In genomic region chr6:42260972-42261371, GRCh38 we compare ENCODE assay signal across 8 cellular contexts. TPM values are rescaled to one million over a fixed set of nuclear protein-coding genes. Genes with fewer than 3 reads are reported as not detected.
A peak's percentile ranks its signal among the peaks of the same experiment; 100 is the strongest.
DNase-seq lines count a peak whose midpoint lies in the region; ATAC-seq and TF ChIP-seq lines count a peak whose summit lies in the region.

No MANE protein-coding gene starts in this region.

- no TSS peak for BruUV-seq in OCI-LY7 (replicated peaks; lab: Mats Ljungman, UMichigan)

- no peaks in the 10 kb centered on the region for H3K9me2 ChIP-seq in OCI-LY7 (ENCODE audit: insufficient read depth, low read length)

- H3K4me1 Mint-ChIP-seq in stimulated activated naive B cell treated with anti-CD40 and anti-IgM and Interleukin-4, amounts not matched to agents 10 μg/mL and 1 μg/mL and 100 μg/mL, for 72 hours: no peaks in the 10 kb centered on the region

- DNase-seq in GM06990 (ENCODE audit: extremely low read depth, insufficient read length): no peak
- peak; percentile 58 for DNase-seq in OCI-LY7 (ENCODE audit: low spot score)
- DNase-seq in adrenal gland: no peak
- DNase-seq in kidney epithelial cell (ENCODE audit: low read depth): no peak
- peak; percentile 9 for DNase-seq in stimulated activated naive B cell treated with anti-CD40 and anti-IgM and Interleukin-4, amounts not matched to agents 10 μg/mL and 1 μg/mL and 100 μg/mL, for 72 hours
- no peak for DNase-seq in NCI-H2227 (lab: John Stamatoyannopoulos, UW; ENCODE audit: unreplicated experiment)

- no peaks in the 10 kb centered on the region for H4K20me1 ChIP-seq in OCI-LY7 (ENCODE audit: insufficient read depth, low read length)

- intact Hi-C loops in OCI-LY7 (cut with micrococcal nuclease; ENCODE audit: unreplicated experiment): loop anchor here (2.0 to 5.0 kb wide), 2 partner anchors 271 to 286 kb away; no protein-coding TSS in a partner anchor
- intact Hi-C loops in adrenal gland (cut with DNase I): no loop called here

- H3K4me3 Mint-ChIP-seq in stimulated activated naive B cell treated with anti-CD40 and anti-IgM and Interleukin-4, amounts not matched to agents 10 μg/mL and 1 μg/mL and 100 μg/mL, for 72 hours: no peak overlapping the region

- CTCF ChIA-PET in OCI-LY7 (lab: Charles Lee; ENCODE audit: unreplicated experiment): interaction anchor here (1.0 kb wide), 1 partner anchor 287 kb away, joined by 5 read pairs; no protein-coding TSS in a partner anchor

- H3K27me3 Mint-ChIP-seq in stimulated activated naive B cell treated with anti-CD40 and anti-IgM and Interleukin-4, amounts not matched to agents 10 μg/mL and 1 μg/mL and 100 μg/mL, for 72 hours: peaks cover 0 to 8% of the 10 kb centered on the region in 2 donors

- H3K9me3 Mint-ChIP-seq in stimulated activated naive B cell treated with anti-CD40 and anti-IgM and Interleukin-4, amounts not matched to agents 10 μg/mL and 1 μg/mL and 100 μg/mL, for 72 hours: no peaks in the 10 kb centered on the region

- ATAC-seq in stimulated activated naive B cell treated with anti-CD40 and anti-IgM and Interleukin-4, amounts not matched to agents 10 μg/mL and 1 μg/mL and 100 μg/mL, for 72 hours (replicated peaks): peak; percentile 64 to 68
- ATAC-seq in GM21529 (IDR thresholded peaks at IDR 0.05; ENCODE audit: unreplicated experiment) (no peak), GM21367 (IDR thresholded peaks at IDR 0.05; ENCODE audit: unreplicated experiment) (no peak)

- peak overlapping the region; percentile 48; the same call in 1 of the 2 replicates for H3K4me2 ChIP-seq in OCI-LY7 (ENCODE audit: low read length)

- H3K79me2 ChIP-seq in OCI-LY7 (ENCODE audit: insufficient read depth, low read depth, low read length): no peaks in the 10 kb centered on the region

- POLR2A ChIA-PET in OCI-LY7 (lab: Charles Lee): no interaction called here

- H3K27ac Mint-ChIP-seq in stimulated activated naive B cell treated with anti-CD40 and anti-IgM and Interleukin-4, amounts not matched to agents 10 μg/mL and 1 μg/mL and 100 μg/mL, for 72 hours: no peak overlapping the region

- no peaks in the 10 kb centered on the region for H3K27me3 ChIP-seq in GM06990 (replicated peaks; ENCODE audit: control insufficient read depth, insufficient read depth, low read length)
- H3K27me3 ChIP-seq in adrenal gland: no peaks in the 10 kb centered on the region
- H3K27me3 ChIP-seq in kidney epithelial cell (ENCODE audit: control insufficient read depth, insufficient read depth, low read length): no peaks in the 10 kb centered on the region

- no peak overlapping the region for H3K27ac ChIP-seq in OCI-LY7 (ENCODE audit: low read depth, low read length, poor library complexity, severe bottlenecking)
- peak overlapping the region in 2 of 5 donors; percentile 47 to 73 for H3K27ac ChIP-seq in adrenal gland

- WGBS in adrenal gland, 4 donors: 66 to 83% (median 77%) methylated on average over 6 to 11 of the region's 11 CpGs

- TF ChIP-seq CTCF in GM06990 (IDR thresholded peaks at IDR 0.05; ENCODE audit: insufficient read depth, low read length, poor library complexity, severe bottlenecking): peak; percentile 68
- TF ChIP-seq CTCF in OCI-LY7 (conservative IDR thresholded peaks at IDR 0.05; ENCODE audit: low read length): peak; percentile 77
- peak in 5 of 6 experiments; percentile 30 to 47 (median 42) for TF ChIP-seq CTCF in adrenal gland (IDR thresholded peaks at IDR 0.05)
- peak; percentile 62 for TF ChIP-seq CTCF in kidney epithelial cell (IDR thresholded peaks at IDR 0.05; ENCODE audit: insufficient read depth, low read length, poor library complexity, severe bottlenecking)

- H2AFZ ChIP-seq in OCI-LY7 (ENCODE audit: low read length): no peak overlapping the region

- peaks cover 2% of the 10 kb centered on the region; the same call in 1 of the 2 replicates for H3K36me3 ChIP-seq in GM06990 (ENCODE audit: control insufficient read depth, insufficient read depth, low read length)
- H3K36me3 ChIP-seq in OCI-LY7 (ENCODE audit: insufficient read depth, low read length): 0 out of 2 replicates have a peak, but pooled peaks cover 3% of the 10 kb centered on the region
- H3K36me3 ChIP-seq in adrenal gland (replicated peaks in 1 of 2): no peaks in the 10 kb centered on the region
- H3K36me3 ChIP-seq in kidney epithelial cell (ENCODE audit: control insufficient read depth, insufficient read depth, low read length): no peaks in the 10 kb centered on the region

- H3K4me3 ChIP-seq in GM06990 (replicated peaks; ENCODE audit: low read depth, low read length) (no peak overlapping the region), OCI-LY7 (ENCODE audit: low read depth, low read length, poor library complexity, severe bottlenecking) (peak overlapping the region; percentile 42), adrenal gland (no peak overlapping the region), kidney epithelial cell (ENCODE audit: low read depth, low read length) (no peak overlapping the region)

- no peaks in the 10 kb centered on the region for H3K36me3 Mint-ChIP-seq in stimulated activated naive B cell treated with anti-CD40 and anti-IgM and Interleukin-4, amounts not matched to agents 10 μg/mL and 1 μg/mL and 100 μg/mL, for 72 hours

- H3K9me3 ChIP-seq in OCI-LY7 (ENCODE audit: low read length): no peaks in the 10 kb centered on the region
- H3K9me3 ChIP-seq in adrenal gland (replicated peaks in 1 of 3): no peaks in the 10 kb centered on the region

- TF ChIP-seq POLR2A in adrenal gland (IDR thresholded peaks at IDR 0.05): no peak

- peaks cover 8% of the 10 kb centered on the region for H3K4me1 ChIP-seq in OCI-LY7 (ENCODE audit: insufficient read depth, low read length, poor library complexity, severe bottlenecking)
- peaks cover 0 to 20% of the 10 kb centered on the region in 2 donors for H3K4me1 ChIP-seq in adrenal gland (replicated peaks in 1 of 2)

RNA-seq across cellular contexts. Expression of gene MRPS10, which starts 43.3 kb away (rescaled TPM):
- total RNA-seq in OCI-LY7 (2014; rRNA removed; shearing (Covaris generic)): 25.1 and 25.8 TPM in 2 replicates
- total RNA-seq in OCI-LY7 (2022) (44.6 and 45.0 TPM in 2 replicates), adrenal gland (10 to 100 TPM; 25.5 to 42.1 (median 34.0) TPM), kidney epithelial cell (45.1 and 53.1 TPM in 2 replicates)
- 10 to 100 TPM; 14.7 to 67.4 (median 15.2) TPM for polyA plus RNA-seq in adrenal gland

Comparison
In these comparisons a context has a peak if more than half of its experiments do, and no peak if none do; other contexts are left out.
1. DNase-seq: peak in OCI-LY7 (single experiment) and stimulated activated naive B cell treated with anti-CD40 and anti-IgM and Interleukin-4, amounts not matched to agents 10 μg/mL and 1 μg/mL and 100 μg/mL, for 72 hours (single experiment); none in GM06990 (single experiment), adrenal gland (0 of 7), kidney epithelial cell (single experiment) and NCI-H2227 (single experiment).
2. ATAC-seq: peak in stimulated activated naive B cell treated with anti-CD40 and anti-IgM and Interleukin-4, amounts not matched to agents 10 μg/mL and 1 μg/mL and 100 μg/mL, for 72 hours (2 of 2); none in GM21529 (single experiment) and GM21367 (single experiment).
3. Peak in every context shown above with its lines, with median percentiles within 50 percentile points of each other: CTCF ChIP-seq.